In genomic region chr2:47033102-47033880, GRCh38 we compare ENCODE assay signal across 10 cellular contexts.
A peak's percentile ranks its signal among the peaks of the same experiment; 100 is the strongest.
DNase-seq lines count a peak whose midpoint lies in the region; ATAC-seq and TF ChIP-seq lines count a peak whose summit lies in the region.
"Had no signal": no experiment of that assay in that cellular context is flagged by ENCODE, and none has a peak within 500 bp of the region (broad histone marks: within the 10 kb centered on the region; RNA-seq: fewer than 3 reads in every experiment).

No MANE protein-coding gene starts in this region.

- H3K18ac ChIP-seq in IMR-90 (ENCODE audit: low read depth, low read length), result peak overlapping the region; percentile 69

- 0 out of 2 replicates have a peak, but pooled peaks have one; percentile 34 for TF ChIP-seq POLR2A in IMR-90 (IDR thresholded peaks at IDR 0.05; ENCODE audit: low read depth, low read length)

- H3K36me3 ChIP-seq in IMR-90 (ENCODE audit: control insufficient read depth, insufficient read depth, low read length) (peaks cover 37% of the 10 kb centered on the region), colonic mucosa (no peaks in the 10 kb centered on the region)

- peak overlapping the region in 2 of 3 experiments; percentile 51 to 52 for H3K4me3 Mint-ChIP-seq in nephron
- H3K4me3 Mint-ChIP-seq in activated T-helper 2 cell treated with anti-CD3 and anti-CD28 coated beads, Interferon-gamma antibody, Interleukin-2, Interleukin-4, amounts not matched to agents 10 μg/mL and 5 μg/mL and 100 μg/mL, durations not matched to agents 14 hours and 24 hours and 36 hours (ENCODE audit: low read depth), result no peak overlapping the region

- in situ Hi-C loops in IMR-90 (cut with MboI; ENCODE audit: low sequenced_read_pairs), result no loop called here

- 57% methylated on average over 2 of the region's 12 CpGs; no CpG with 5 or more reads in 1 of the 2 experiments for WGBS in IMR-90 (ENCODE audit: extremely low coverage in 2 of 2, insufficient read length in 1 of 2), 2 experiments

- DNase-seq in AG04450 (ENCODE audit: low read depth, low spot score) (no peak), IMR-90 (no peak), colonic mucosa (no peak), DMS79 treated with DMSO at 0.1 percent for 48 hours (lab: John Stamatoyannopoulos, UW) (no peak), NCI-H1436 (lab: John Stamatoyannopoulos, UW) (no peak)
- no peak for DNase-seq in activated T-helper 2 cell treated with anti-CD3 and anti-CD28 coated beads, Interferon-gamma antibody, Interleukin-2, Interleukin-4, amounts not matched to agents 10 μg/mL and 5 μg/mL and 100 μg/mL, durations not matched to agents 14 hours and 24 hours and 36 hours (ENCODE audit: low spot score)

- peak overlapping the region; percentile 100 for H3K27ac ChIP-seq in AG04450 (ENCODE audit: low read depth, low read length)
- H3K27ac ChIP-seq in IMR-90 (ENCODE audit: insufficient read depth, low read length), result peak overlapping the region; percentile 81
- peak overlapping the region; percentile 51 for H3K27ac ChIP-seq in colonic mucosa

- BruUV-seq in IMR-90 (replicated peaks; lab: Mats Ljungman, UMichigan), result no TSS peak

- POLR2A ChIA-PET in AG04450 (lab: Yijun Ruan, JAX), result no interaction called here
- POLR2A ChIA-PET in IMR-90 (lab: Charles Lee; ENCODE audit: unreplicated experiment), result interaction anchor here (0.7 kb wide), 1 partner anchor 136 kb away, joined by 3 read pairs; no protein-coding TSS in a partner anchor

- no peaks in the 10 kb centered on the region for H3K27me3 ChIP-seq in AG04450 (ENCODE audit: control insufficient read depth, insufficient read depth, low read length)
- H3K27me3 ChIP-seq in IMR-90 (ENCODE audit: control insufficient read depth, insufficient read depth, low read length), result no peaks in the 10 kb centered on the region
- no peaks in the 10 kb centered on the region for H3K27me3 ChIP-seq in colonic mucosa

- H3K9me3 ChIP-seq in AG04450 (ENCODE audit: control insufficient read depth, insufficient read depth, low read length) (no peaks in the 10 kb centered on the region; the same call in 1 of the 2 replicates), IMR-90 (ENCODE audit: control insufficient read depth, insufficient read depth, low read length) (no peaks in the 10 kb centered on the region), colonic mucosa (no peaks in the 10 kb centered on the region)
- H3K9me3 ChIP-seq: mucosa of descending colon had no signal

- H3K4me1 ChIP-seq in IMR-90 (ENCODE audit: control insufficient read depth, insufficient read depth, low read length) (peaks cover 42% of the 10 kb centered on the region), colonic mucosa (peaks cover 11% of the 10 kb centered on the region)

- peak overlapping the region; percentile 97 for H4K91ac ChIP-seq in IMR-90 (ENCODE audit: insufficient read depth, low read depth, low read length)

- TF ChIP-seq CTCF in AG04450 (IDR thresholded peaks at IDR 0.05; ENCODE audit: low read depth, low read length) (no peak), IMR-90 (conservative IDR thresholded peaks at IDR 0.05; ENCODE audit: low read depth, low read length) (no peak), colonic mucosa (IDR thresholded peaks at IDR 0.05) (no peak), nephron (IDR thresholded peaks at IDR 0.05; ENCODE audit: unreplicated experiment in 3 of 3) (no peak)

- H3K4me3 ChIP-seq in AG04450 (ENCODE audit: low read depth, low read length) (no peak overlapping the region), IMR-90 (ENCODE audit: insufficient read depth, low read depth, low read length) (no peak overlapping the region), colonic mucosa (no peak overlapping the region)
- H3K4me3 ChIP-seq: K562, mucosa of descending colon had no signal

- H2AK5ac ChIP-seq in IMR-90 (ENCODE audit: low read depth, low read length), result peak overlapping the region; percentile 99

- H4K8ac ChIP-seq in IMR-90 (ENCODE audit: low read depth in 2 of 2, low read length in 2 of 2), result peak overlapping the region; percentile 65 to 86

- H2BK15ac ChIP-seq in IMR-90 (ENCODE audit: low read depth, low read length), result peak overlapping the region; percentile 94

- peak overlapping the region; percentile 55 to 91 (median 79) for H3K27ac Mint-ChIP-seq in nephron
- H3K27ac Mint-ChIP-seq in activated T-helper 2 cell treated with anti-CD3 and anti-CD28 coated beads, Interferon-gamma antibody, Interleukin-2, Interleukin-4, amounts not matched to agents 10 μg/mL and 5 μg/mL and 100 μg/mL, durations not matched to agents 14 hours and 24 hours and 36 hours, result no peak overlapping the region

- ATAC-seq in IMR-90 (ENCODE audit: low read depth), result no peak
- no peak for ATAC-seq in HG02571 (IDR thresholded peaks at IDR 0.05; ENCODE audit: unreplicated experiment)

- peak overlapping the region; percentile 63 for H4K5ac ChIP-seq in IMR-90 (ENCODE audit: low read depth, low read length)

- H3K36me3 Mint-ChIP-seq in nephron (ENCODE audit: low read depth), result peaks cover 3% of the 10 kb centered on the region
- peaks cover 50% of the 10 kb centered on the region for H3K36me3 Mint-ChIP-seq in activated T-helper 2 cell treated with anti-CD3 and anti-CD28 coated beads, Interferon-gamma antibody, Interleukin-2, Interleukin-4, amounts not matched to agents 10 μg/mL and 5 μg/mL and 100 μg/mL, durations not matched to agents 14 hours and 24 hours and 36 hours (ENCODE audit: low read depth)

- H3K27me3 Mint-ChIP-seq in nephron (ENCODE audit: low read depth), result peaks cover 9% of the 10 kb centered on the region
- no peaks in the 10 kb centered on the region for H3K27me3 Mint-ChIP-seq in activated T-helper 2 cell treated with anti-CD3 and anti-CD28 coated beads, Interferon-gamma antibody, Interleukin-2, Interleukin-4, amounts not matched to agents 10 μg/mL and 5 μg/mL and 100 μg/mL, durations not matched to agents 14 hours and 24 hours and 36 hours (ENCODE audit: low read depth)

- peak overlapping the region; percentile 96 for H2BK5ac ChIP-seq in IMR-90 (ENCODE audit: low read depth, low read length, poor library complexity, severe bottlenecking)

- no peaks in the 10 kb centered on the region for H4K20me1 ChIP-seq in IMR-90 (ENCODE audit: insufficient read depth, low read length)

- H2BK120ac ChIP-seq in IMR-90 (ENCODE audit: low read depth, low read length), result peak overlapping the region; percentile 98

- H3K9me3 Mint-ChIP-seq in nephron, result no peaks in the 10 kb centered on the region
- no peaks in the 10 kb centered on the region for H3K9me3 Mint-ChIP-seq in activated T-helper 2 cell treated with anti-CD3 and anti-CD28 coated beads, Interferon-gamma antibody, Interleukin-2, Interleukin-4, amounts not matched to agents 10 μg/mL and 5 μg/mL and 100 μg/mL, durations not matched to agents 14 hours and 24 hours and 36 hours

- H3K9me1 ChIP-seq in IMR-90 (ENCODE audit: insufficient read depth, low read length), result peaks cover 55% of the 10 kb centered on the region

- CTCF ChIA-PET in AG04450 (lab: Charles Lee) (no interaction called here), IMR-90 (lab: Yijun Ruan, JAX) (no interaction called here)

- H3K56ac ChIP-seq in IMR-90 (ENCODE audit: extremely low read depth, insufficient read depth, low read length), result peak overlapping the region; percentile 90

- H3K4ac ChIP-seq in IMR-90 (ENCODE audit: low read depth, low read length), result peak overlapping the region; percentile 94

- H3K4me2 ChIP-seq in IMR-90 (ENCODE audit: low read depth, low read length), result peak overlapping the region; percentile 9

- H2AK9ac ChIP-seq in IMR-90 (replicated peaks; ENCODE audit: low read depth, low read length, poor library complexity), result peak overlapping the region; percentile 73

- H2BK20ac ChIP-seq in IMR-90 (ENCODE audit: low read depth, low read length), result peak overlapping the region; percentile 92

- H3K9ac ChIP-seq in IMR-90 (ENCODE audit: low read depth, low read length) (peak overlapping the region; percentile 39), colonic mucosa (ENCODE audit: low read depth in 2 of 2, low read length in 2 of 2) (peak overlapping the region; percentile 68 to 69)

- H3K4me1 Mint-ChIP-seq in nephron, result peaks cover 45% of the 10 kb centered on the region
- H3K4me1 Mint-ChIP-seq in activated T-helper 2 cell treated with anti-CD3 and anti-CD28 coated beads, Interferon-gamma antibody, Interleukin-2, Interleukin-4, amounts not matched to agents 10 μg/mL and 5 μg/mL and 100 μg/mL, durations not matched to agents 14 hours and 24 hours and 36 hours (ENCODE audit: low read depth), result peaks cover 3% of the 10 kb centered on the region

- dilution Hi-C loops in IMR-90 (cut with HindIII; ENCODE audit: low sequenced_read_pairs, unreplicated experiment), result no loop called here

- H2AFZ ChIP-seq in IMR-90 (replicated peaks; ENCODE audit: low read length, poor library complexity), result peak overlapping the region; percentile 78

- TF ChIP-seq RAD21 in IMR-90 (IDR thresholded peaks at IDR 0.05; ENCODE audit: low read length), result no peak

- peaks cover 23 to 84% of the 10 kb centered on the region in 2 experiments; a peak in 3 of 4 replicates for H3K79me1 ChIP-seq in IMR-90 (ENCODE audit: low read depth in 1 of 2, low read length in 2 of 2)

- intact Hi-C loops in IMR-90 (cut with micrococcal nuclease), result no loop called here
- intact Hi-C loops in colonic mucosa (cut with DNase I), result no loop called here
- intact Hi-C loops in activated T-helper 2 cell treated with anti-CD3 and anti-CD28 coated beads, Interferon-gamma antibody, Interleukin-2, Interleukin-4, amounts not matched to agents 10 μg/mL and 5 μg/mL and 100 μg/mL, durations not matched to agents 14 hours and 24 hours and 36 hours (cut with micrococcal nuclease), result no loop called here

- peak overlapping the region; percentile 80 for H3K23ac ChIP-seq in IMR-90 (ENCODE audit: low read depth, low read length)

- peak overlapping the region; percentile 82 for H3K14ac ChIP-seq in IMR-90 (replicated peaks; ENCODE audit: low read depth, low read length)

TF ChIP-seq in IMR-90, 13 proteins besides CTCF, POLR2A, EP300 and RAD21 (continues in another document):
- TF ChIP-seq CEBPB (IDR thresholded peaks at IDR 0.05; ENCODE audit: low read depth, low read length), result no peak
- no peak for TF ChIP-seq BHLHE40 (IDR thresholded peaks at IDR 0.05; ENCODE audit: low read depth, low read length)
- TF ChIP-seq RFX5 (IDR thresholded peaks at IDR 0.05; ENCODE audit: low read depth, low read length), result no peak
- TF ChIP-seq MXI1 (IDR thresholded peaks at IDR 0.05; ENCODE audit: borderline replicate concordance, low read depth, low read length), result no peak
- TF ChIP-seq MAZ (IDR thresholded peaks at IDR 0.05; ENCODE audit: borderline replicate concordance, low read depth, low read length), result no peak
- TF ChIP-seq ELK1 (IDR thresholded peaks at IDR 0.05; ENCODE audit: borderline replicate concordance, low read depth, low read length), result no peak
- no peak for TF ChIP-seq MAFK (IDR thresholded peaks at IDR 0.05; ENCODE audit: low read depth, low read length)
